Comparison of ENCODE assay signal across 1 cellular context in genomic region chr15:40405501-40406381, GRCh38.
A peak's percentile ranks its signal among the peaks of the same experiment; 100 is the strongest.
TF ChIP-seq lines count a peak whose summit lies in the region.

TSS of gene IVD (plus strand) at chr15:40405795. CDS start at chr15:40405828, 33 bp downstream.

TF ChIP-seq in WTC11, 78 proteins besides CTCF, POLR2A, EP300 and RAD21 (continued from another document):
- TF ChIP-seq ZNF281 (CRISPR knock-in tag; IDR thresholded peaks at IDR 0.05) (no peak), SOX15 (CRISPR knock-in tag; IDR thresholded peaks at IDR 0.05) (no peak), CBFB (CRISPR knock-in tag; IDR thresholded peaks at IDR 0.05; ENCODE audit: low read depth) (peak; percentile 32; the same call in 1 of the 2 replicates), ZNF532 (CRISPR knock-in tag; IDR thresholded peaks at IDR 0.05; ENCODE audit: borderline replicate concordance) (no peak), FOXP1 (CRISPR knock-in tag; IDR thresholded peaks at IDR 0.05; ENCODE audit: borderline replicate concordance) (peak; percentile 97), ZBTB43 (CRISPR knock-in tag; IDR thresholded peaks at IDR 0.05) (peak; percentile 93; the same call in 1 of the 2 replicates), ATF3 (CRISPR knock-in tag; conservative IDR thresholded peaks at IDR 0.05) (no peak), ETV6 (CRISPR knock-in tag; IDR thresholded peaks at IDR 0.05) (peak; percentile 90; the same call in 1 of the 2 replicates), CREM (CRISPR knock-in tag; IDR thresholded peaks at IDR 0.05) (0 out of 2 replicates have a peak, but pooled peaks have one; percentile 33), NFATC4 (CRISPR knock-in tag; IDR thresholded peaks at IDR 0.05) (no peak), HMGXB4 (CRISPR knock-in tag; IDR thresholded peaks at IDR 0.05) (peak; percentile 67; the same call in 1 of the 2 replicates), SMAD3 (CRISPR knock-in tag; IDR thresholded peaks at IDR 0.05; ENCODE audit: borderline replicate concordance) (peak; percentile 74; the same call in 1 of the 2 replicates), MYBL2 (CRISPR knock-in tag; IDR thresholded peaks at IDR 0.05) (peak; percentile 93; the same call in 1 of the 2 replicates), GABPB1 (CRISPR knock-in tag; IDR thresholded peaks at IDR 0.05) (peak; percentile 79; the same call in 1 of the 2 replicates), SP1 (CRISPR knock-in tag; conservative IDR thresholded peaks at IDR 0.05) (peak; percentile 89)
- TF ChIP-seq, protein P1, sequence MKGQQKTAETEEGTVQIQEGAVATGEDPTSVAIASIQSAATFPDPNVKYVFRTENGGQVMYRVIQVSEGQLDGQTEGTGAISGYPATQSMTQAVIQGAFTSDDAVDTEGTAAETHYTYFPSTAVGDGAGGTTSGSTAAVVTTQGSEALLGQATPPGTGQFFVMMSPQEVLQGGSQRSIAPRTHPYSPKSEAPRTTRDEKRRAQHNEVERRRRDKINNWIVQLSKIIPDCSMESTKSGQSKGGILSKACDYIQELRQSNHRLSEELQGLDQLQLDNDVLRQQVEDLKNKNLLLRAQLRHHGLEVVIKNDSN (CRISPR knock-in tag; IDR thresholded peaks at IDR 0.05): no peak
- TF ChIP-seq, protein P2, sequence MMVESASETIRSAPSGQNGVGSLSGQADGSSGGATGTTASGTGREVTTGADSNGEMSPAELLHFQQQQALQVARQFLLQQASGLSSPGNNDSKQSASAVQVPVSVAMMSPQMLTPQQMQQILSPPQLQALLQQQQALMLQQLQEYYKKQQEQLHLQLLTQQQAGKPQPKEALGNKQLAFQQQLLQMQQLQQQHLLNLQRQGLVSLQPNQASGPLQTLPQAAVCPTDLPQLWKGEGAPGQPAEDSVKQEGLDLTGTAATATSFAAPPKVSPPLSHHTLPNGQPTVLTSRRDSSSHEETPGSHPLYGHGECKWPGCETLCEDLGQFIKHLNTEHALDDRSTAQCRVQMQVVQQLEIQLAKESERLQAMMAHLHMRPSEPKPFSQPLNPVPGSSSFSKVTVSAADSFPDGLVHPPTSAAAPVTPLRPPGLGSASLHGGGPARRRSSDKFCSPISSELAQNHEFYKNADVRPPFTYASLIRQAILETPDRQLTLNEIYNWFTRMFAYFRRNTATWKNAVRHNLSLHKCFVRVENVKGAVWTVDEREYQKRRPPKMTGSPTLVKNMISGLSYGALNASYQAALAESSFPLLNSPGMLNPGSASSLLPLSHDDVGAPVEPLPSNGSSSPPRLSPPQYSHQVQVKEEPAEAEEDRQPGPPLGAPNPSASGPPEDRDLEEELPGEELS (CRISPR knock-in tag; IDR thresholded peaks at IDR 0.05): peak; percentile 84
- TF ChIP-seq, protein P3, sequence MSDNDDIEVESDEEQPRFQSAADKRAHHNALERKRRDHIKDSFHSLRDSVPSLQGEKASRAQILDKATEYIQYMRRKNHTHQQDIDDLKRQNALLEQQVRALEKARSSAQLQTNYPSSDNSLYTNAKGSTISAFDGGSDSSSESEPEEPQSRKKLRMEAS (CRISPR knock-in tag; IDR thresholded peaks at IDR 0.05): peak; percentile 72; the same call in 1 of the 2 replicates
